26 cellular contexts compared by ENCODE assay signal in genomic region chr9:91315191-91315590, GRCh38. TPM values are rescaled to one million over a fixed set of nuclear protein-coding genes. Genes with fewer than 3 reads are reported as not detected.
DNase-seq lines count a peak whose midpoint lies in the region; ATAC-seq lines count a peak whose summit lies in the region.
"Had no signal": no experiment of that assay in that cellular context is flagged by ENCODE, and none has a peak within 500 bp of the region (broad histone marks: within the 10 kb centered on the region; RNA-seq: fewer than 3 reads in every experiment).

No MANE protein-coding gene starts in this region.

- no CpG with 5 or more reads among the region's 5 CpGs for WGBS in trophoblast cell (ENCODE audit: extremely low coverage, insufficient coverage, insufficient read length)

- H3K79me2 ChIP-seq in trophoblast cell (ENCODE audit: control insufficient read depth, insufficient read depth, low read length, poor library complexity) = peaks cover 6% of the 10 kb centered on the region

- H2BK5ac ChIP-seq in trophoblast cell (ENCODE audit: low read depth, low read length, poor library complexity) = no peak overlapping the region

- peak; percentile 38 for DNase-seq in H7
- DNase-seq in NCI-H69 (lab: John Stamatoyannopoulos, UW) = peak; percentile 19
- DNase-seq in iPS-NIHi11 (ENCODE audit: low spot score) = peak; percentile 33
- peak; percentile 14 to 36 for DNase-seq in trophoblast cell
- no peak for DNase-seq in DMS 273 (lab: John Stamatoyannopoulos, UW; ENCODE audit: unreplicated experiment)
- no peak for DNase-seq in NCI-H2171 (lab: John Stamatoyannopoulos, UW)
- DNase-seq: activated CD4-positive, alpha-beta T cell treated with anti-CD3 and anti-CD28 coated beads, Interleukin-2, amount 50 U/mL, for 4 hours; activated CD4-positive, CD25-positive, alpha-beta regulatory T cell; activated naive CD4-positive, alpha-beta T cell treated with anti-CD3 and anti-CD28 coated beads, Interleukin-2, amount 50 U/mL, for 16 hours; CD4-positive, CD25-positive, alpha-beta regulatory T cell; effector memory CD8-positive, alpha-beta T cell; foreskin melanocyte; mesenchymal stem cell; MV-4-11; naive B cell; NCI-H1694; NCI-H2227 treated with DMSO at 0.1 percent for 48 hours; NCI-H82; SHP77 treated with DMSO at 0.1 percent for 48 hours; small intestine; stimulated activated CD4-positive, alpha-beta T cell treated with anti-CD3 and anti-CD28 coated beads, Interleukin-1b, Interleukin-23, amount 100 ng/mL, for 48 hours; SW 1271 had no signal

- H3K79me1 ChIP-seq in trophoblast cell (ENCODE audit: low read length) = peaks cover 20% of the 10 kb centered on the region

- no peak overlapping the region for H4K8ac ChIP-seq in trophoblast cell (ENCODE audit: low read depth, low read length)

- no peak overlapping the region for H3K4me2 ChIP-seq in trophoblast cell (ENCODE audit: low read length)

- H3K18ac ChIP-seq in trophoblast cell (ENCODE audit: low read length) = no peak overlapping the region

- peaks cover 1% of the 10 kb centered on the region; the same call in 1 of the 2 replicates for H3K36me3 ChIP-seq in H7 (replicated peaks; ENCODE audit: control insufficient read depth, insufficient read depth, low read length)
- H3K36me3 ChIP-seq in trophoblast cell (ENCODE audit: control insufficient read depth in 1 of 2, insufficient read depth in 2 of 2, low read length in 2 of 2) = no peaks in the 10 kb centered on the region

- H2AK5ac ChIP-seq in trophoblast cell (ENCODE audit: low read length) = no peak overlapping the region

- H2BK120ac ChIP-seq in trophoblast cell (ENCODE audit: insufficient read depth, low read length, poor library complexity) = no peak overlapping the region

- no peak overlapping the region for H3K4ac ChIP-seq in trophoblast cell (ENCODE audit: low read depth, low read length)

- H2BK12ac ChIP-seq in trophoblast cell (ENCODE audit: low read length) = no peak overlapping the region

- no peak overlapping the region for H3K23ac ChIP-seq in trophoblast cell (ENCODE audit: low read length)

- H3K27ac ChIP-seq in trophoblast cell (ENCODE audit: low read depth, low read length) = no peak overlapping the region
- H3K27ac ChIP-seq: coronary artery, esophagus muscularis mucosa, suprapubic skin had no signal

- H4K91ac ChIP-seq in trophoblast cell (ENCODE audit: low read depth, low read length) = no peak overlapping the region

- no peak overlapping the region for H4K12ac ChIP-seq in trophoblast cell (ENCODE audit: low read depth, low read length)

- H3K4me3 ChIP-seq in H7 (ENCODE audit: insufficient read depth, low read depth, low read length) = no peak overlapping the region
- no peak overlapping the region for H3K4me3 ChIP-seq in trophoblast cell (ENCODE audit: low read depth, low read length)
- H3K4me3 ChIP-seq: coronary artery, esophagus muscularis mucosa, suprapubic skin had no signal

- H3K9me3 ChIP-seq in trophoblast cell (ENCODE audit: insufficient read depth, low read depth, low read length) = no peaks in the 10 kb centered on the region
- H3K9me3 ChIP-seq: esophagus muscularis mucosa, suprapubic skin had no signal

- no peak overlapping the region for H3K14ac ChIP-seq in trophoblast cell (ENCODE audit: low read length)

- H3K4me1 ChIP-seq in trophoblast cell (ENCODE audit: control insufficient read depth in 1 of 2, insufficient read depth in 2 of 2, low read length in 2 of 2) = peaks cover 15 to 25% of the 10 kb centered on the region in 2 experiments
- H3K4me1 ChIP-seq: esophagus muscularis mucosa had no signal

- no peaks in the 10 kb centered on the region for H3K27me3 ChIP-seq in H7 (ENCODE audit: control insufficient read depth, insufficient read depth, low read length)
- no peaks in the 10 kb centered on the region for H3K27me3 ChIP-seq in trophoblast cell (ENCODE audit: insufficient read depth, low read length)
- H3K27me3 ChIP-seq: esophagus muscularis mucosa, suprapubic skin had no signal

- no peak for ATAC-seq in HG02970 (IDR thresholded peaks at IDR 0.05; ENCODE audit: low FRiP score, unreplicated experiment)
- ATAC-seq: effector memory CD8-positive, alpha-beta T cell had no signal

- H2AFZ ChIP-seq in trophoblast cell (ENCODE audit: insufficient read depth, low read length, poor library complexity) = no peak overlapping the region

- no peak overlapping the region for H3K9ac ChIP-seq in trophoblast cell (ENCODE audit: low read length)

RNA-seq across cellular contexts. Expression of gene AUH, which starts 46.5 kb away (rescaled TPM):
- 24.4 and 28.3 TPM in 2 replicates for total RNA-seq in H7 (2014; rRNA removed; shearing (Covaris generic))
- polyA plus RNA-seq in trophoblast cell (2013) = 12.1 and 12.3 TPM in 2 replicates

Comparison
In these comparisons a context has a peak if more than half of its experiments do, and no peak if none do; other contexts are left out.
1. DNase-seq: peak in H7 (single experiment), NCI-H69 (single experiment), iPS-NIHi11 (single experiment) and trophoblast cell (2 of 2); none in DMS 273 (single experiment) and NCI-H2171 (single experiment).